Comparison of ENCODE assay signal across 8 cellular contexts in the genomic region with DNA sequence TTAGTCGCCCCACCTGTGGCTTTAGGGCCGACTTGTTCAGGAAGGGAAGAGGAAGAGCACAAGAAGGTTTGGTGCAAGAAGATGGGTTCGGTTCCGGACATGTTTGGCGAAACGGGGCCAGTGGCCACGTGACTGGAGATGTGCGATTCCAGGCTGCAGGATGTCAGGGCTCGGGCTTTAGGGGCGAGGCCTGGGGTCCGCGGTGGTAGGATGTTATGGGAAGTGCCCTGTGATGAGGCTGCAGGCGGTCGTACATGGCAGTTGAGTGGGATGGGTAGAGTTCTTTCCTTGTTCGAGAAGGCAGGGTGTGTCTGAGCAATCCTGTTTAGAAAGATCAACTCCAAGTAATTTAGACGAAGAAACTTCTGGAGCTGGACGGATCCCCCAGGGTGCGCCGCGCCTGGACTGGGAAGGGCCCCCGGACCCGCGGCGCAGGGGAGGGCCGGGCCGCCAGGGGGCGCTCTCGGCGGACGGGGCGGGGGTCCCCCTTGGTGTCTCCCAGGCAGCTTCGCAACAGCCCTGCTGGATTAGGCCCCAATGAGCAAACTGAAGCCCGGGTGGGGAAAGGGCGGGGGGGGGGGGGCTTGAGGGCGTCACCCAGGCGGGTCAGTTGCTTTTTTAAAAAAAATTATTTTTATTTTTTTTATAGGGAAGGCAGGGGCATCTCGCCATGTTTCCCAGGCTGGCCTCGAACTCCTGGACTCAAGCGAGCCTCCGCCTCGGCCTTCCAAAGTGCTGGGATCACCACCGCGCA. TPM values are rescaled to one million over a fixed set of nuclear protein-coding genes. Genes with fewer than 3 reads are reported as not detected.
DNase-seq lines count a peak whose midpoint lies in the region; ATAC-seq and TF ChIP-seq lines count a peak whose summit lies in the region.

No MANE protein-coding gene starts in this region.

- H3K27me3 ChIP-seq in kidney epithelial cell (ENCODE audit: control insufficient read depth, insufficient read depth, low read length): no peaks in the 10 kb centered on the region

- peak; percentile 19 for TF ChIP-seq CTCF in kidney epithelial cell (IDR thresholded peaks at IDR 0.05; ENCODE audit: insufficient read depth, low read length, poor library complexity, severe bottlenecking)

- intact Hi-C loops in Right ventricle myocardium inferior (cut with DNase I): no loop called here
- intact Hi-C loops in Right ventricle myocardium superior (cut with DNase I): no loop called here
- intact Hi-C loops in posterior vena cava (cut with DNase I): no loop called here

- DNase-seq in Right ventricle myocardium inferior (ENCODE audit: missing footprints) (no peak), Right ventricle myocardium superior (no peak), kidney epithelial cell (ENCODE audit: low read depth) (no peak), posterior vena cava (ENCODE audit: low spot score) (no peak), occipital lobe (lab: John Stamatoyannopoulos, UW) (no peak)
- peak; percentile 31 for DNase-seq in activated naive CD4-positive, alpha-beta T cell treated with anti-CD3 and anti-CD28 coated beads, Interleukin-2, amount 50 U/mL, for 16 hours

- peak; percentile 39 for ATAC-seq in Right ventricle myocardium inferior
- no peak for ATAC-seq in Right ventricle myocardium superior (ENCODE audit: poor library complexity)
- no peak for ATAC-seq in HG02938 (IDR thresholded peaks at IDR 0.05; ENCODE audit: unreplicated experiment)
- ATAC-seq in HG02642 (IDR thresholded peaks at IDR 0.05; ENCODE audit: poor library complexity, unreplicated experiment): no peak

- no peaks in the 10 kb centered on the region for H3K36me3 ChIP-seq in kidney epithelial cell (ENCODE audit: control insufficient read depth, insufficient read depth, low read length)

- H3K4me3 ChIP-seq in kidney epithelial cell (ENCODE audit: low read depth, low read length): no peak overlapping the region

RNA-seq across cellular contexts. Expression of a gene that starts 17.2 kb away (rescaled TPM):
- total RNA-seq in Right ventricle myocardium inferior (0.68 TPM), Right ventricle myocardium superior (0.11 TPM), kidney epithelial cell (184 and 187 TPM in 2 replicates), posterior vena cava (1 to 10 TPM; 1.2 to 3.0 TPM), occipital lobe (9.0 TPM)

Comparison
In these comparisons a context has a peak if more than half of its experiments do, and no peak if none do; other contexts are left out.
1. RNA of a gene that starts 17.2 kb away (total RNA-seq): 184 to 187 TPM in kidney epithelial cell; 9.0 TPM in occipital lobe (single experiment), 1.2 to 3.0 TPM in posterior vena cava, 0.68 TPM in Right ventricle myocardium inferior (single experiment) and 0.11 TPM in Right ventricle myocardium superior (single experiment); every median in the first group is over 10 times any median in the second.